29 cellular contexts compared by ENCODE assay signal in genomic region chr5:112275671-112276070, GRCh38.
"Had no signal": no experiment of that assay in that cellular context is flagged by ENCODE, and none has a peak within 500 bp of the region (broad histone marks: within the 10 kb centered on the region; RNA-seq: fewer than 3 reads in every experiment).

No MANE protein-coding gene starts in this region.

- H3K9me3 Mint-ChIP-seq: naive thymus-derived CD8-positive, alpha-beta T cell; nephron; neural crest cell; stimulated activated naive B cell treated with anti-CD40 and anti-IgM and Interleukin-4, amounts not matched to agents 10 μg/mL and 1 μg/mL and 100 μg/mL, for 72 hours had no signal

- H3K9me3 ChIP-seq: left lung, lower lobe of right lung, pancreas, prostate gland, stomach, testis, thyroid gland, upper lobe of right lung had no signal

- H3K4me3 ChIP-seq: left lung, lower lobe of right lung, pancreas, prostate gland, skin epidermis, stomach, testis, thyroid gland, upper lobe of right lung had no signal

- H3K27ac ChIP-seq: left lung, lower lobe of right lung, pancreas, prostate gland, skin epidermis, stomach, testis, thyroid gland, upper lobe of right lung had no signal

- H3K36me3 ChIP-seq: left lung, lower lobe of right lung, pancreas, prostate gland, stomach, thyroid gland, upper lobe of right lung had no signal

- H3K4me1 Mint-ChIP-seq: naive thymus-derived CD8-positive, alpha-beta T cell; nephron had no signal

- H3K36me3 Mint-ChIP-seq: immature natural killer cell; naive thymus-derived CD8-positive, alpha-beta T cell; stimulated activated naive B cell treated with anti-CD40 and anti-IgM and Interleukin-4, amounts not matched to agents 10 μg/mL and 1 μg/mL and 100 μg/mL, for 72 hours had no signal

- H3K4me1 ChIP-seq: left lung, lower lobe of right lung, pancreas, prostate gland, stomach, testis, thyroid gland, upper lobe of right lung had no signal

- DNase-seq: hypothalamus; immature natural killer cell; kidney; left colon; left lung; lower lobe of right lung; mammary epithelial cell; mesenchymal stem cell; naive thymus-derived CD8-positive, alpha-beta T cell; nucleus accumbens; pancreas; posterior cingulate gyrus; retina; right cardiac atrium; stimulated activated CD4-positive, alpha-beta T cell treated with anti-CD3 and anti-CD28 coated beads, Interleukin-12 subunit alpha, Interleukin-12 subunit beta, amount 100 ng/mL, for 4 hours; stimulated activated CD4-positive, alpha-beta T cell treated with anti-CD3 and anti-CD28 coated beads, Interleukin-15, amount 100 ng/mL, for 24 hours; stimulated activated CD4-positive, alpha-beta T cell treated with anti-CD3 and anti-CD28 coated beads, Interleukin-2, amount 100 ng/mL, for 24 hours; stimulated activated CD4-positive, alpha-beta T cell treated with anti-CD3 and anti-CD28 coated beads, Interleukin-4, amount 100 ng/mL, for 1 hour; stimulated activated naive B cell treated with anti-CD40 and anti-IgM and Interleukin-4, amounts not matched to agents 10 μg/mL and 1 μg/mL and 100 μg/mL, for 72 hours; stimulated activated naive CD8-positive, alpha-beta T cell treated with anti-CD3 and anti-CD28 coated beads, Interleukin-15, Interleukin-2, amounts not matched to agents 100 U/mL and 50 U/mL, for 24 hours; stomach; testis; thyroid gland; trophoblast cell; upper lobe of right lung had no signal

- H3K27me3 ChIP-seq: left lung, stomach, testis, thyroid gland, upper lobe of right lung had no signal

- H3K27ac Mint-ChIP-seq: immature natural killer cell; naive thymus-derived CD8-positive, alpha-beta T cell; nephron; stimulated activated naive B cell treated with anti-CD40 and anti-IgM and Interleukin-4, amounts not matched to agents 10 μg/mL and 1 μg/mL and 100 μg/mL, for 72 hours had no signal

- H3K4me3 Mint-ChIP-seq: immature natural killer cell; naive thymus-derived CD8-positive, alpha-beta T cell; nephron; neural crest cell; stimulated activated naive B cell treated with anti-CD40 and anti-IgM and Interleukin-4, amounts not matched to agents 10 μg/mL and 1 μg/mL and 100 μg/mL, for 72 hours had no signal
